In genomic region chr19:1383311-1384084, GRCh38 we compare ENCODE assay signal across 8 cellular contexts. TPM values are rescaled to one million over a fixed set of nuclear protein-coding genes. Genes with fewer than 3 reads are reported as not detected.
DNase-seq lines count a peak whose midpoint lies in the region; ATAC-seq and TF ChIP-seq lines count a peak whose summit lies in the region.

TSS of gene NDUFS7 (plus strand) at chr19:1383907. CDS start at chr19:1383927, 20 bp downstream.

- no peaks in the 10 kb centered on the region for H3K27me3 ChIP-seq in right atrium auricular region
- peaks cover 0 to 4% of the 10 kb centered on the region in 2 donors for H3K27me3 ChIP-seq in uterus

- DNase-seq in NCI-H187 treated with DMSO at 0.1 percent for 48 hours (lab: John Stamatoyannopoulos, UW) (peak; percentile 51), T-helper 2 cell (peak; percentile 85 to 94 (median 88)), amygdala (lab: John Stamatoyannopoulos, UW) (peak; percentile 63 to 98 (median 92)), right atrium auricular region (ENCODE audit: low spot score) (peak; percentile 93), putamen (ENCODE audit: low spot score) (peak; percentile 94), uterus (peak; percentile 89 to 95)

- peak within 1 kb of the TSS; percentile 96 to 97 for H3K27ac ChIP-seq in right atrium auricular region
- peak within 1 kb of the TSS; percentile 87 to 91 for H3K27ac ChIP-seq in uterus

- TF ChIP-seq CTCF in right atrium auricular region (IDR thresholded peaks at IDR 0.05) (peak in 1 of 2 donors; percentile 4), uterus (IDR thresholded peaks at IDR 0.05) (peak in 3 of 4 experiments; percentile 8 to 70 (median 45))

- intact Hi-C loops in uterus (cut with DNase I; ENCODE audit: low total_unique reads): no loop called here

- no peaks in the 10 kb centered on the region for H3K9me3 ChIP-seq in right atrium auricular region
- no peaks in the 10 kb centered on the region for H3K9me3 ChIP-seq in uterus

- peak; percentile 41 to 64 for TF ChIP-seq POLR2A in uterus (IDR thresholded peaks at IDR 0.05)

- H3K4me1 ChIP-seq in right atrium auricular region (peaks cover 0 to 57% of the 10 kb centered on the region in 2 donors), uterus (peaks cover 0 to 17% of the 10 kb centered on the region in 2 donors)

- ATAC-seq in GM18499 (IDR thresholded peaks at IDR 0.05; ENCODE audit: insufficient read depth, unreplicated experiment) (peak; percentile 48), HG02943 (IDR thresholded peaks at IDR 0.05; ENCODE audit: low read depth, unreplicated experiment) (peak; percentile 72)

- H3K4me3 ChIP-seq in right atrium auricular region (peak within 1 kb of the TSS; percentile 90 to 100), uterus (peak within 1 kb of the TSS; percentile 75 to 95)

- H3K36me3 ChIP-seq in right atrium auricular region (peaks cover 2% of the 10 kb centered on the region), uterus (no peaks in the 10 kb centered on the region)

RNA-seq across cellular contexts. Expression of gene NDUFS7, which starts in this region (rescaled TPM):
- total RNA-seq in right atrium auricular region: 100 to 1,000 TPM; 234 to 326 TPM
- 10 to 100 TPM; 39.2 to 65.5 (median 42.1) TPM for total RNA-seq in uterus

Comparison
In these comparisons a context has a peak if more than half of its experiments do, and no peak if none do; other contexts are left out.
1. Peak in every context shown above with its lines: DNase-seq, ATAC-seq, H3K4me3 ChIP-seq and H3K27ac ChIP-seq.